In the genomic region with DNA sequence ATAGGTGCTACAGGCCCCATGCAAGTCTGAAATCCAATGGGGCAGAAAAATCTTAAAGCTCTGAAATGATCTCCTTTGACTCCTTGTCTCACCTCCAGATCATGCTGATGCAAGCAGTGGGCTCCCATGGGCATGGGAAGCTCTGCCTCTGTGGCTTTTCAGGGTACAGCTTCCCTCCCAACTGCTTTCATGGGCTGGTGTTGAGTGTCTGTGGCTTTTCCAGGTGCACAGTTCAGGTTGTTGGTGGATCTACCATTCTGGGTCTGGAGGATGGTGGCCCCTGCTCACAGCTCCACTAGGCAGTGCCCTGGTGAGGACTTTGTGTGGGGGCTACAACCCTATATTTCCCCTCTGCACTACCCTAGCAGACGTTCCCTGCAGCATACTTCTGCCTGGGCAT, we compare ENCODE assay signal across 25 cellular contexts.
"Had no signal": no experiment of that assay in that cellular context is flagged by ENCODE, and none has a peak within 500 bp of the region (broad histone marks: within the 10 kb centered on the region; RNA-seq: fewer than 3 reads in every experiment).

No MANE protein-coding gene starts in this region.

- H3K27me3 Mint-ChIP-seq: dendritic cell treated with granulocyte-macrophage colony-stimulating factor and Interleukin-4, amounts not matched to agents 40 ng/mL and 50 ng/mL, for 4 days; effector memory CD8-positive, alpha-beta T cell; naive B cell had no signal

- H3K4me1 ChIP-seq: colonic mucosa, esophagus squamous epithelium, gastrocnemius medialis, heart right ventricle, left lung, lower lobe of right lung had no signal

- H3K9me3 ChIP-seq: colonic mucosa, esophagus squamous epithelium, gastrocnemius medialis, heart right ventricle, lower lobe of right lung, mucosa of descending colon had no signal

- DNase-seq: colonic mucosa; cortex of kidney; effector CD8-positive, alpha-beta T cell; effector memory CD8-positive, alpha-beta T cell; endodermal cell; erythroblast; esophagus squamous epithelium; foreskin fibroblast; foreskin melanocyte; gastrocnemius medialis; glutamatergic neuron; head of caudate nucleus; heart right ventricle; hippocampal formation; left cardiac atrium; left lung; left ventricle myocardium superior; lower lobe of right lung; mesenchymal stem cell; mucosa of descending colon; naive B cell had no signal

- H3K4me3 ChIP-seq: colonic mucosa, esophagus squamous epithelium, gastrocnemius medialis, heart right ventricle, left lung, lower lobe of right lung, mucosa of descending colon had no signal

- H3K27ac ChIP-seq: colonic mucosa, epithelial cell of prostate, esophagus squamous epithelium, gastrocnemius medialis, heart right ventricle, left lung, lower lobe of right lung had no signal

- H3K4me1 Mint-ChIP-seq: naive B cell had no signal

- H3K36me3 ChIP-seq: colonic mucosa, esophagus squamous epithelium, gastrocnemius medialis, heart right ventricle, left lung, lower lobe of right lung had no signal

- H3K27ac Mint-ChIP-seq: dendritic cell treated with granulocyte-macrophage colony-stimulating factor and Interleukin-4, amounts not matched to agents 40 ng/mL and 50 ng/mL, for 4 days; endodermal cell; mesothelial cell of epicardium; naive B cell had no signal

- H3K27me3 ChIP-seq: colonic mucosa, esophagus squamous epithelium, gastrocnemius medialis, left lung had no signal

- ATAC-seq: effector memory CD8-positive, alpha-beta T cell; esophagus mucosa; gastrocnemius medialis; heart right ventricle; left cardiac atrium; left lung; left ventricle myocardium superior; lower lobe of right lung; mucosa of descending colon had no signal

- H3K4me3 Mint-ChIP-seq: dendritic cell treated with granulocyte-macrophage colony-stimulating factor and Interleukin-4, amounts not matched to agents 40 ng/mL and 50 ng/mL, for 4 days; effector memory CD8-positive, alpha-beta T cell; endodermal cell; mesothelial cell of epicardium; naive B cell had no signal
